Comparison of ENCODE assay signal across 1 cellular context in the genomic region with DNA sequence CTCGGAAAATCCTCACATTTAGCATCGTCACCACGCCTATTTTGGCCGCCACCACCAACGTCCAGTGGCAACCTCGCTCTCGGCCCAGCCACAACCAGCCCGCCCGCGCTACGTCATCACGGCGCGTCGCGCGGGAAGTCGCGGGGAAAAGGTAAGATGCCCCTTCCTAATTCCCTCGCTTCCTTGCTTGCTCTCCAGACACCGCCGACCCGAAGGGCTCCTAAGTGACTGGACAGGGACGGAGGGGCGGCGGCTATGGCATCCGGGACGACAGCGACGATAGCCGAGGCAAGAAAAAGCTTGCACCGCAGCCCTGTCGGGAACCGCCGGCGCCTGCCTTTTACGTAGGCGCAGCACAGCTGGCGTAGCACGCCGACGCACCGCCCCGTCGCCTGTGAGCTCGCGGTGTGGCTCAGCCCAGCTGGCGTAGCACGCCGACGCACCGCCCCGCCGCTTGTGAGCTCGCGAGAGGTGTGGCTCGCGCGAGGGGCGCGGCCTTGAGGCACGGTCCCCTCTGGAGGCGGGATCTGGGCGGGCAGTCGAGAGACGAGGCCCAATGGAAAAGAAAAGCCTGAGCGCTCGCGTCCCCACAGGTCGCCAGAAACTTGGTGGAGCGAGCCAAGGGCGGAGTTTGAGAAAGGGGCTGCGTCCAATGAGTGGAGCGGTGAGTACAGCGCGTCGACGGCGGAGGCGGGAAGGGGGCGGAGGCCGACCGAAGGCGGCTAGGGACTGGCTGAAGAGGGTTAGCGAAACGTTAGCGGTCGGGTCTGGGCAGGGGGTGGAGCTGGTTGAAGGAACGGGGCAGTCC.
TF ChIP-seq lines count a peak whose summit lies in the region.

HDAC6 (plus strand) TSS at position 787 of the 808 bp plus-strand sequence. CDS start 626 bp downstream, outside the sequence.

TF ChIP-seq in HepG2, 621 proteins besides CTCF, POLR2A, EP300 and RAD21 (continued from another document):
- TF ChIP-seq, protein P1, sequence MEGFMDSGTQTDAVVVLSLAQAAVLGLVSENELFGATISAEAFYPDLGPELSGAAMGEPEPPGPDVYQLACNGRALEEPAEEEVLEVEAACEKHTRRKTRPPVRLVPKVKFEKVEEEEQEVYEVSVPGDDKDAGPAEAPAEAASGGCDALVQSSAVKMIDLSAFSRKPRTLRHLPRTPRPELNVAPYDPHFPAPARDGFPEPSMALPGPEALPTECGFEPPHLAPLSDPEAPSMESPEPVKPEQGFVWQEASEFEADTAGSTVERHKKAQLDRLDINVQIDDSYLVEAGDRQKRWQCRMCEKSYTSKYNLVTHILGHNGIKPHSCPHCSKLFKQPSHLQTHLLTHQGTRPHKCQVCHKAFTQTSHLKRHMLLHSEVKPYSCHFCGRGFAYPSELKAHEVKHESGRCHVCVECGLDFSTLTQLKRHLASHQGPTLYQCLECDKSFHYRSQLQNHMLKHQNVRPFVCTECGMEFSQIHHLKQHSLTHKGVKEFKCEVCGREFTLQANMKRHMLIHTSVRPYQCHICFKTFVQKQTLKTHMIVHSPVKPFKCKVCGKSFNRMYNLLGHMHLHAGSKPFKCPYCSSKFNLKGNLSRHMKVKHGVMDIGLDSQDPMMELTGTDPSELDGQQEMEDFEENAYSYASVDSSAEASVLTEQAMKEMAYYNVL (CRISPR knock-in tag; IDR thresholded peaks at IDR 0.05; ENCODE audit: borderline replicate concordance): no peak
- no peak for TF ChIP-seq GATAD2A (CRISPR knock-in tag; IDR thresholded peaks at IDR 0.05)
- TF ChIP-seq, protein P2, sequence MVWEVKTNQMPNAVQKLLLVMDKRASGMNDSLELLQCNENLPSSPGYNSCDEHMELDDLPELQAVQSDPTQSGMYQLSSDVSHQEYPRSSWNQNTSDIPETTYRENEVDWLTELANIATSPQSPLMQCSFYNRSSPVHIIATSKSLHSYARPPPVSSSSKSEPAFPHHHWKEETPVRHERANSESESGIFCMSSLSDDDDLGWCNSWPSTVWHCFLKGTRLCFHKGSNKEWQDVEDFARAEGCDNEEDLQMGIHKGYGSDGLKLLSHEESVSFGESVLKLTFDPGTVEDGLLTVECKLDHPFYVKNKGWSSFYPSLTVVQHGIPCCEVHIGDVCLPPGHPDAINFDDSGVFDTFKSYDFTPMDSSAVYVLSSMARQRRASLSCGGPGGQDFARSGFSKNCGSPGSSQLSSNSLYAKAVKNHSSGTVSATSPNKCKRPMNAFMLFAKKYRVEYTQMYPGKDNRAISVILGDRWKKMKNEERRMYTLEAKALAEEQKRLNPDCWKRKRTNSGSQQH (CRISPR knock-in tag; IDR thresholded peaks at IDR 0.05; ENCODE audit: low read depth): no peak
- TF ChIP-seq ZNF564 (CRISPR knock-in tag; IDR thresholded peaks at IDR 0.05): no peak
- no peak for TF ChIP-seq NFE2L2 (IDR thresholded peaks at IDR 0.05; ENCODE audit: low read length)
- peak; percentile 14; the same call in 1 of the 2 replicates for TF ChIP-seq ARNTL (CRISPR knock-in tag; IDR thresholded peaks at IDR 0.05)
- no peak; the same call in 1 of the 2 replicates for TF ChIP-seq ZNF777 (CRISPR knock-in tag; IDR thresholded peaks at IDR 0.05)
- TF ChIP-seq THAP8 (CRISPR knock-in tag; IDR thresholded peaks at IDR 0.05; ENCODE audit: borderline replicate concordance): no peak
- TF ChIP-seq ZNF224 (CRISPR knock-in tag; IDR thresholded peaks at IDR 0.05): no peak
- TF ChIP-seq, protein P3, sequence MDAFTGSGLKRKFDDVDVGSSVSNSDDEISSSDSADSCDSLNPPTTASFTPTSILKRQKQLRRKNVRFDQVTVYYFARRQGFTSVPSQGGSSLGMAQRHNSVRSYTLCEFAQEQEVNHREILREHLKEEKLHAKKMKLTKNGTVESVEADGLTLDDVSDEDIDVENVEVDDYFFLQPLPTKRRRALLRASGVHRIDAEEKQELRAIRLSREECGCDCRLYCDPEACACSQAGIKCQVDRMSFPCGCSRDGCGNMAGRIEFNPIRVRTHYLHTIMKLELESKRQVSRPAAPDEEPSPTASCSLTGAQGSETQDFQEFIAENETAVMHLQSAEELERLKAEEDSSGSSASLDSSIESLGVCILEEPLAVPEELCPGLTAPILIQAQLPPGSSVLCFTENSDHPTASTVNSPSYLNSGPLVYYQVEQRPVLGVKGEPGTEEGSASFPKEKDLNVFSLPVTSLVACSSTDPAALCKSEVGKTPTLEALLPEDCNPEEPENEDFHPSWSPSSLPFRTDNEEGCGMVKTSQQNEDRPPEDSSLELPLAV (CRISPR knock-in tag; conservative IDR thresholded peaks at IDR 0.05; ENCODE audit: low read depth): no peak
- TF ChIP-seq, protein P4, sequence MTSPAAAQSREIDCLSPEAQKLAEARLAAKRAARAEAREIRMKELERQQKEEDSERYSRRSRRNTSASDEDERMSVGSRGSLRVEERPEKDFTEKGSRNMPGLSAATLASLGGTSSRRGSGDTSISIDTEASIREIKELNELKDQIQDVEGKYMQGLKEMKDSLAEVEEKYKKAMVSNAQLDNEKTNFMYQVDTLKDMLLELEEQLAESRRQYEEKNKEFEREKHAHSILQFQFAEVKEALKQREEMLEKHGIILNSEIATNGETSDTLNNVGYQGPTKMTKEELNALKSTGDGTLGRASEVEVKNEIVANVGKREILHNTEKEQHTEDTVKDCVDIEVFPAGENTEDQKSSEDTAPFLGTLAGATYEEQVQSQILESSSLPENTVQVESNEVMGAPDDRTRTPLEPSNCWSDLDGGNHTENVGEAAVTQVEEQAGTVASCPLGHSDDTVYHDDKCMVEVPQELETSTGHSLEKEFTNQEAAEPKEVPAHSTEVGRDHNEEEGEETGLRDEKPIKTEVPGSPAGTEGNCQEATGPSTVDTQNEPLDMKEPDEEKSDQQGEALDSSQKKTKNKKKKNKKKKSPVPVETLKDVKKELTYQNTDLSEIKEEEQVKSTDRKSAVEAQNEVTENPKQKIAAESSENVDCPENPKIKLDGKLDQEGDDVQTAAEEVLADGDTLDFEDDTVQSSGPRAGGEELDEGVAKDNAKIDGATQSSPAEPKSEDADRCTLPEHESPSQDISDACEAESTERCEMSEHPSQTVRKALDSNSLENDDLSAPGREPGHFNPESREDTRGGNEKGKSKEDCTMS (CRISPR knock-in tag; conservative IDR thresholded peaks at IDR 0.05): no peak
- TF ChIP-seq FOSL2 (CRISPR knock-in tag; IDR thresholded peaks at IDR 0.05): no peak
- no peak for TF ChIP-seq ZSCAN12 (CRISPR knock-in tag; IDR thresholded peaks at IDR 0.05)
- TF ChIP-seq HOMEZ (CRISPR knock-in tag; IDR thresholded peaks at IDR 0.05; ENCODE audit: low read depth): no peak
- TF ChIP-seq MED13 (CRISPR knock-in tag; IDR thresholded peaks at IDR 0.05): no peak
- no peak for TF ChIP-seq ZNF713 (CRISPR knock-in tag; IDR thresholded peaks at IDR 0.05)
- TF ChIP-seq REPIN1 (CRISPR knock-in tag; IDR thresholded peaks at IDR 0.05; ENCODE audit: borderline replicate concordance, low read depth): no peak
- TF ChIP-seq AKAP8 (CRISPR knock-in tag; IDR thresholded peaks at IDR 0.05): no peak
- no peak for TF ChIP-seq ZBTB37 (CRISPR knock-in tag; IDR thresholded peaks at IDR 0.05)
- no peak for TF ChIP-seq DPF2 (CRISPR knock-in tag; IDR thresholded peaks at IDR 0.05; ENCODE audit: borderline replicate concordance, low read depth)
